Comparison of ENCODE assay signal across 8 cellular contexts in the genomic region with DNA sequence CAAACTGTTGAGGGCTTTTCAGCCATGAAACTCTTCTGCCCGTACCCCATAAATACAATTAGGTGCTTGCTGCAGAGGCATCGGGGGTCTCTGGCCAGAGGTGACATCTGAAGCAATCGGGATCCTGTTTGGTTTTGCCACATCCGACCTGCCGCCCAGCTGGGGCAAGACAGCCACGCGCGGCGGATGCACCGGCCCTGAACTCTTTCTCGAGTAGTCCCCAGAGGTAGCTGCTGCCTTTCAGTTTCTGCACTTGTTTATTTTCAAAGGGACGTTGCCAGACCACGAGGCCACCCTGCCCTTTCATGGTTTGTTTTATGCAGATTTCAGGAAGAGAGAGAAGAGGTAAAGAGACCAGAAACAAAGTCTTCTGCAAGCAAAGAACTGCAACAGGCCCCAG. TPM values are rescaled to one million over a fixed set of nuclear protein-coding genes. Genes with fewer than 3 reads are reported as not detected.
DNase-seq lines count a peak whose midpoint lies in the region; ATAC-seq and TF ChIP-seq lines count a peak whose summit lies in the region.

No MANE protein-coding gene starts in this region.

- H3K4me3 ChIP-seq in right atrium auricular region (no peak overlapping the region), right lobe of liver (no peak overlapping the region)

- TF ChIP-seq CTCF in right atrium auricular region (IDR thresholded peaks at IDR 0.05) = no peak
- no peak for TF ChIP-seq CTCF in right lobe of liver (IDR thresholded peaks at IDR 0.05)

- CTCF ChIA-PET in activated CD4-positive, alpha-beta memory T cell treated with anti-CD3 and anti-CD28 coated beads, Interleukin-2, amount 10 ng/mL, durations not matched to agents 7 days and 5 days (lab: Charles Lee) = interaction anchor here (0.6 to 3.6 kb wide), 4 partner anchors 13 to 52 kb away, joined by 3 to 14 read pairs (median 3); no protein-coding TSS in a partner anchor

- no peak for TF ChIP-seq POLR2A in right lobe of liver (IDR thresholded peaks at IDR 0.05)

- peak overlapping the region; percentile 1 for H3K4me3 Mint-ChIP-seq in activated CD4-positive, alpha-beta memory T cell treated with anti-CD3 and anti-CD28 coated beads, Interleukin-2, amount 10 ng/mL, durations not matched to agents 7 days and 5 days

- POLR2A ChIA-PET in activated CD4-positive, alpha-beta memory T cell treated with anti-CD3 and anti-CD28 coated beads, Interleukin-2, amount 10 ng/mL, durations not matched to agents 7 days and 5 days (lab: Charles Lee) = interaction anchor here (0.9 to 2.0 kb wide), 3 partner anchors 10 to 20 kb away, joined by 3 to 9 read pairs (median 3); a partner anchor contains a TSS

- H3K36me3 Mint-ChIP-seq in activated CD4-positive, alpha-beta memory T cell treated with anti-CD3 and anti-CD28 coated beads, Interleukin-2, amount 10 ng/mL, durations not matched to agents 7 days and 5 days (ENCODE audit: low read depth) = no peaks in the 10 kb centered on the region

- DNase-seq in left cardiac atrium (peak; percentile 50), right atrium auricular region (ENCODE audit: low spot score) (no peak), right lobe of liver (peak in 2 of 3 donors; percentile 62 to 79), NCI-H2171 (lab: John Stamatoyannopoulos, UW) (no peak), HT-29 (ENCODE audit: low spot score) (no peak), hypothalamus (lab: John Stamatoyannopoulos, UW) (no peak)
- DNase-seq in activated CD4-positive, alpha-beta memory T cell treated with anti-CD3 and anti-CD28 coated beads, Interleukin-2, amount 10 ng/mL, durations not matched to agents 7 days and 5 days = peak; percentile 59

- no peak for ATAC-seq in left cardiac atrium
- ATAC-seq in HG03066 (IDR thresholded peaks at IDR 0.05; ENCODE audit: low read depth, unreplicated experiment) = peak; percentile 84
- ATAC-seq in right lobe of liver = peak; percentile 37 to 55 (median 44)

- H3K9me3 ChIP-seq in right atrium auricular region = no peaks in the 10 kb centered on the region
- no peaks in the 10 kb centered on the region for H3K9me3 ChIP-seq in right lobe of liver

- H3K4me1 ChIP-seq in right atrium auricular region (peaks cover 0 to 37% of the 10 kb centered on the region in 2 donors), right lobe of liver (peaks cover 1 to 37% (median 18%) of the 10 kb centered on the region in 4 donors)

- no peaks in the 10 kb centered on the region for H3K36me3 ChIP-seq in right atrium auricular region
- H3K36me3 ChIP-seq in right lobe of liver = no peaks in the 10 kb centered on the region

- no peaks in the 10 kb centered on the region for H3K27me3 ChIP-seq in right atrium auricular region
- H3K27me3 ChIP-seq in right lobe of liver = no peaks in the 10 kb centered on the region

- H3K27ac Mint-ChIP-seq in activated CD4-positive, alpha-beta memory T cell treated with anti-CD3 and anti-CD28 coated beads, Interleukin-2, amount 10 ng/mL, durations not matched to agents 7 days and 5 days = peak overlapping the region; percentile 44

- no peaks in the 10 kb centered on the region for H3K9me3 Mint-ChIP-seq in activated CD4-positive, alpha-beta memory T cell treated with anti-CD3 and anti-CD28 coated beads, Interleukin-2, amount 10 ng/mL, durations not matched to agents 7 days and 5 days

- intact Hi-C loops in left cardiac atrium (cut with DNase I) (no loop called here), right lobe of liver (cut with DNase I) (no loop called here)

- H3K27me3 Mint-ChIP-seq in activated CD4-positive, alpha-beta memory T cell treated with anti-CD3 and anti-CD28 coated beads, Interleukin-2, amount 10 ng/mL, durations not matched to agents 7 days and 5 days = peaks cover 5% of the 10 kb centered on the region

- no peak overlapping the region for H3K27ac ChIP-seq in right atrium auricular region
- peak overlapping the region in 1 of 3 donors; percentile 33 for H3K27ac ChIP-seq in right lobe of liver

- 9% methylated on average over 11 of the region's 13 CpGs for WGBS in right lobe of liver (ENCODE audit: insufficient coverage, low coverage, low lambda C conversion rate, missing lambda C conversion rate)

- peaks cover 15% of the 10 kb centered on the region for H3K4me1 Mint-ChIP-seq in activated CD4-positive, alpha-beta memory T cell treated with anti-CD3 and anti-CD28 coated beads, Interleukin-2, amount 10 ng/mL, durations not matched to agents 7 days and 5 days

RNA-seq across cellular contexts. Expression of a gene that starts 10.6 kb away (rescaled TPM):
- total RNA-seq in left cardiac atrium = 10 to 100 TPM; 30.8 to 31.3 TPM
- 10 to 100 TPM; 14.2 to 24.1 TPM for total RNA-seq in right atrium auricular region
- 10 to 100 TPM; 26.0 to 29.6 TPM for total RNA-seq in activated CD4-positive, alpha-beta memory T cell treated with anti-CD3 and anti-CD28 coated beads, Interleukin-2, amount 10 ng/mL, durations not matched to agents 7 days and 5 days
- total RNA-seq in right lobe of liver = 10 to 100 TPM; 13.9 to 45.9 (median 16.6) TPM
- total RNA-seq in HT-29 (2014; rRNA removed; shearing (Covaris generic)) = 22.8 and 31.3 TPM in 2 replicates

RNA-seq across cellular contexts. Expression of a gene that starts 46.3 kb away (rescaled TPM):
- 10 to 100 TPM in 1 of 2 donors, 1 to 10 TPM in 1; 9.8 to 11.3 TPM for total RNA-seq in left cardiac atrium
- total RNA-seq in right atrium auricular region = 10 to 100 TPM; 11.5 to 21.2 TPM
- 1 to 10 TPM; 3.7 to 4.2 TPM for total RNA-seq in activated CD4-positive, alpha-beta memory T cell treated with anti-CD3 and anti-CD28 coated beads, Interleukin-2, amount 10 ng/mL, durations not matched to agents 7 days and 5 days
- 1 to 10 TPM; 3.5 to 6.4 (median 4.6) TPM for total RNA-seq in right lobe of liver
- total RNA-seq in HT-29 (2014; rRNA removed; shearing (Covaris generic)) = 8.3 and 11.0 TPM in 2 replicates

Comparison
In these comparisons a context has a peak if more than half of its experiments do, and no peak if none do; other contexts are left out.
1. DNase-seq: peak in left cardiac atrium (single experiment), activated CD4-positive, alpha-beta memory T cell treated with anti-CD3 and anti-CD28 coated beads, Interleukin-2, amount 10 ng/mL, durations not matched to agents 7 days and 5 days (single experiment) and right lobe of liver (2 of 3); none in right atrium auricular region (single experiment), NCI-H2171 (single experiment), HT-29 (single experiment) and hypothalamus (0 of 51).
2. ATAC-seq: peak in HG03066 (single experiment) and right lobe of liver (4 of 4); none in left cardiac atrium (0 of 2).